In genomic region chr11:91170711-91171110, GRCh38 we compare ENCODE assay signal across 16 cellular contexts.
A peak's percentile ranks its signal among the peaks of the same experiment; 100 is the strongest.
DNase-seq lines count a peak whose midpoint lies in the region; ATAC-seq and TF ChIP-seq lines count a peak whose summit lies in the region.
"Had no signal": no experiment of that assay in that cellular context is flagged by ENCODE, and none has a peak within 500 bp of the region (broad histone marks: within the 10 kb centered on the region; RNA-seq: fewer than 3 reads in every experiment).

No MANE protein-coding gene starts in this region.

- CTCF ChIA-PET in WTC11 (lab: Charles Lee), result no interaction called here

- no peaks in the 10 kb centered on the region for H3K36me3 Mint-ChIP-seq in WTC11
- H3K36me3 Mint-ChIP-seq: CD4-positive, alpha-beta memory T cell had no signal

- POLR2A ChIA-PET in WTC11 (lab: Charles Lee), result no interaction called here

- TF ChIP-seq CTCF in WTC11 (IDR thresholded peaks at IDR 0.05) (no peak), choroid plexus epithelial cell (conservative IDR thresholded peaks at IDR 0.05; ENCODE audit: low read depth, low read length) (no peak), psoas muscle (IDR thresholded peaks at IDR 0.05) (no peak)

- no peaks in the 10 kb centered on the region for H3K27me3 ChIP-seq in psoas muscle (ENCODE audit: insufficient read depth in 3 of 3, low read length in 2 of 3)

- no peaks in the 10 kb centered on the region for H3K4me1 ChIP-seq in psoas muscle

- H3K4me3 ChIP-seq in choroid plexus epithelial cell (ENCODE audit: low read depth, low read length) (no peak overlapping the region), psoas muscle (no peak overlapping the region)
- H3K4me3 ChIP-seq: GM23338 had no signal

- no peaks in the 10 kb centered on the region for H3K9me3 ChIP-seq in psoas muscle

- H3K27ac Mint-ChIP-seq in WTC11, result no peak overlapping the region
- H3K27ac Mint-ChIP-seq: CD4-positive, alpha-beta memory T cell; GM23338; H9 had no signal

- H3K4me1 Mint-ChIP-seq in WTC11, result 0 out of 2 replicates have a peak, but pooled peaks cover 3% of the 10 kb centered on the region
- H3K4me1 Mint-ChIP-seq: CD4-positive, alpha-beta memory T cell; GM23338 had no signal

- H3K36me3 ChIP-seq in psoas muscle (ENCODE audit: insufficient read depth in 1 of 2, low read depth in 1 of 2), result no peaks in the 10 kb centered on the region

- H3K27me3 Mint-ChIP-seq in WTC11 (ENCODE audit: low read depth), result no peaks in the 10 kb centered on the region
- H3K27me3 Mint-ChIP-seq: CD4-positive, alpha-beta memory T cell had no signal

- intact Hi-C loops in psoas muscle (cut with DNase I), result no loop called here

- H3K9me3 Mint-ChIP-seq in WTC11, result no peaks in the 10 kb centered on the region
- H3K9me3 Mint-ChIP-seq: GM23338, H9 had no signal

- H3K27ac ChIP-seq in psoas muscle, result no peak overlapping the region

- DNase-seq in WTC11 (ENCODE audit: low spot score) (no peak), choroid plexus epithelial cell (ENCODE audit: low read depth) (peak; percentile 28), iris pigment epithelial cell (ENCODE audit: low read depth) (peak; percentile 10), psoas muscle (no peak), NCI-H526 treated with DMSO at 0.1 percent for 48 hours (lab: John Stamatoyannopoulos, UW) (no peak), DMS 273 treated with DMSO at 0.1 percent for 48 hours (lab: John Stamatoyannopoulos, UW) (no peak)
- no peak for DNase-seq in effector CD4-positive, alpha-beta T cell
- DNase-seq: C1 segment of cervical spinal cord; CD4-positive, alpha-beta memory T cell; COR-L47; DMS53; DMS79 treated with DMSO at 0.1 percent for 48 hours; GF-D8; H9 had no signal

- no peak overlapping the region for H3K4me3 Mint-ChIP-seq in WTC11
- H3K4me3 Mint-ChIP-seq: GM23338, H9 had no signal

- ATAC-seq in WTC11, result no peak
- ATAC-seq in psoas muscle, result no peak
- ATAC-seq: GM23338, HCT116 had no signal

TF ChIP-seq in WTC11, 78 proteins besides CTCF, POLR2A, EP300 and RAD21:
- no peak for TF ChIP-seq ETV6 (CRISPR knock-in tag; IDR thresholded peaks at IDR 0.05)
- TF ChIP-seq NFYB (CRISPR knock-in tag; conservative IDR thresholded peaks at IDR 0.05; ENCODE audit: low read depth), result no peak
- no peak for TF ChIP-seq ZBTB43 (CRISPR knock-in tag; IDR thresholded peaks at IDR 0.05)
- no peak for TF ChIP-seq CDX4 (CRISPR knock-in tag; IDR thresholded peaks at IDR 0.05; ENCODE audit: borderline replicate concordance)
- 0 out of 2 replicates have a peak, but pooled peaks have one; percentile 57 for TF ChIP-seq ZNF317 (CRISPR knock-in tag; IDR thresholded peaks at IDR 0.05; ENCODE audit: borderline replicate concordance, low read depth)
- TF ChIP-seq ZNF425 (CRISPR knock-in tag; conservative IDR thresholded peaks at IDR 0.05), result no peak
- no peak for TF ChIP-seq IRF1 (CRISPR knock-in tag; IDR thresholded peaks at IDR 0.05)
- no peak for TF ChIP-seq ERG (CRISPR knock-in tag; IDR thresholded peaks at IDR 0.05)

Comparison
In these comparisons a context has a peak if more than half of its experiments do, and no peak if none do; other contexts are left out.
1. DNase-seq: peak in choroid plexus epithelial cell (single experiment) and iris pigment epithelial cell (single experiment); none in WTC11 (single experiment), psoas muscle (0 of 2), NCI-H526 treated with DMSO at 0.1 percent for 48 hours (single experiment), DMS 273 treated with DMSO at 0.1 percent for 48 hours (single experiment) and effector CD4-positive, alpha-beta T cell (single experiment).